ENCODE assay signal across 8 cellular contexts in genomic region chr3:48151058-48151806, GRCh38. TPM values are rescaled to one million over a fixed set of nuclear protein-coding genes. Genes with fewer than 3 reads are reported as not detected.
DNase-seq lines count a peak whose midpoint lies in the region; ATAC-seq, FAIRE-seq and TF ChIP-seq lines count a peak whose summit lies in the region.

No MANE protein-coding gene starts in this region.

- H3K27ac ChIP-seq in Karpas-422 (ENCODE audit: low read length): no peak overlapping the region
- H3K27ac ChIP-seq in subcutaneous abdominal adipose tissue (ENCODE audit: low read depth, low read length): peak overlapping the region; percentile 46

- H3K79me2 ChIP-seq in Karpas-422 (ENCODE audit: low read length): no peaks in the 10 kb centered on the region

- H3K36me3 ChIP-seq in Karpas-422 (ENCODE audit: insufficient read depth, low read length) (no peaks in the 10 kb centered on the region), subcutaneous abdominal adipose tissue (ENCODE audit: control insufficient read depth in 5 of 5, insufficient read depth in 5 of 5, low read length in 5 of 5) (no peaks in the 10 kb centered on the region)

- no peak overlapping the region for H3K4me3 ChIP-seq in Karpas-422 (ENCODE audit: low read length)
- H3K4me3 ChIP-seq in subcutaneous abdominal adipose tissue (ENCODE audit: low read depth in 1 of 5, low read length in 5 of 5): no peak overlapping the region

- H2AFZ ChIP-seq in Karpas-422 (ENCODE audit: low read length): no peak overlapping the region

- peaks cover 3% of the 10 kb centered on the region; the same call in 1 of the 2 replicates for H3K4me1 ChIP-seq in Karpas-422 (ENCODE audit: low read length)
- peaks cover 8 to 16% (median 14%) of the 10 kb centered on the region in 5 donors for H3K4me1 ChIP-seq in subcutaneous abdominal adipose tissue (ENCODE audit: control insufficient read depth in 5 of 5, insufficient read depth in 5 of 5, low read length in 5 of 5)

- H3K9ac ChIP-seq in Karpas-422 (ENCODE audit: low read length): no peak overlapping the region
- H3K9ac ChIP-seq in subcutaneous abdominal adipose tissue (ENCODE audit: low read length in 5 of 5): peak overlapping the region in 2 of 5 donors; percentile 49 to 54

- no peak overlapping the region for H3K4me2 ChIP-seq in Karpas-422 (ENCODE audit: low read depth, low read length, poor library complexity, severe bottlenecking)

- no peak for ATAC-seq in HG03439 (IDR thresholded peaks at IDR 0.05; ENCODE audit: unreplicated experiment)

- DNase-seq in GM10266 (ENCODE audit: extremely low spot score): peak; percentile 77
- DNase-seq in Karpas-422: peak; percentile 88
- DNase-seq in RPMI7951 (ENCODE audit: low read depth): peak; percentile 73
- DNase-seq in activated effector memory CD4-positive, alpha-beta T cell treated with anti-CD3 and anti-CD28 coated beads, Interleukin-2, amount 50 U/mL, for 16 hours: peak; percentile 81
- DNase-seq in frontal cortex (ENCODE audit: low spot score in 2 of 2): peak; percentile 35 to 74
- DNase-seq in nucleus accumbens (lab: John Stamatoyannopoulos, UW): peak in 50 of 56 donors; percentile 8 to 77 (median 32)

- H3K9me3 ChIP-seq in Karpas-422 (ENCODE audit: low read length) (no peaks in the 10 kb centered on the region), subcutaneous abdominal adipose tissue (ENCODE audit: control insufficient read depth in 5 of 5, low read length in 5 of 5) (no peaks in the 10 kb centered on the region)

- H3K27me3 ChIP-seq in Karpas-422 (ENCODE audit: low read length) (no peaks in the 10 kb centered on the region), subcutaneous abdominal adipose tissue (ENCODE audit: control insufficient read depth in 5 of 5, insufficient read depth in 4 of 5, low read length in 5 of 5) (no peaks in the 10 kb centered on the region)

- H4K20me1 ChIP-seq in Karpas-422 (ENCODE audit: insufficient read depth, low read depth, low read length): no peaks in the 10 kb centered on the region

- TF ChIP-seq CTCF in GM10266 (IDR thresholded peaks at IDR 0.05; ENCODE audit: control insufficient read depth, insufficient read depth, low read depth, missing control alignments): peak; percentile 90

- no peaks in the 10 kb centered on the region for H3K9me2 ChIP-seq in Karpas-422 (replicated peaks; ENCODE audit: insufficient read depth, low read length)

- no peak for FAIRE-seq in frontal cortex (lab: Jason Lieb, UNC)

RNA-seq across cellular contexts. Expression of gene CDC25A, which starts 37.0 kb away (rescaled TPM):
- 12.9 and 17.1 TPM in 2 replicates for total RNA-seq in Karpas-422 (2014; rRNA removed; shearing (Covaris generic); ENCODE audit: low replicate concordance)
- total RNA-seq in RPMI7951 (2014; rRNA removed; shearing (Covaris generic)): 13.5 and 16.9 TPM in 2 replicates
- 4.5 TPM for total RNA-seq in frontal cortex

Comparison
In these comparisons a context has a peak if more than half of its experiments do, and no peak if none do; other contexts are left out.
1. DNase-seq: peak in every context shown above with its lines; median percentile 88 in Karpas-422; 81 in activated effector memory CD4-positive, alpha-beta T cell treated with anti-CD3 and anti-CD28 coated beads, Interleukin-2, amount 50 U/mL, for 16 hours; 77 in GM10266; 73 in RPMI7951; 54 in frontal cortex; 32 in nucleus accumbens.